ENCODE assay signal across 8 cellular contexts in genomic region chr2:207239754-207240494, GRCh38.
A peak's percentile ranks its signal among the peaks of the same experiment; 100 is the strongest.
DNase-seq lines count a peak whose midpoint lies in the region; ATAC-seq and TF ChIP-seq lines count a peak whose summit lies in the region.

No MANE protein-coding gene starts in this region.

- H3K79me2 ChIP-seq in PC-9 (ENCODE audit: low read depth) (no peaks in the 10 kb centered on the region), mesendoderm (ENCODE audit: control insufficient read depth, insufficient read depth, low read length) (no peaks in the 10 kb centered on the region)

- H2AFZ ChIP-seq in PC-9: no peak overlapping the region

- H3K4me3 ChIP-seq in PC-9 (no peak overlapping the region), upper lobe of left lung (no peak overlapping the region), mesendoderm (ENCODE audit: low read length) (no peak overlapping the region)

- H4K8ac ChIP-seq in mesendoderm (ENCODE audit: low read depth, low read length): no peak overlapping the region

- DNase-seq in activated naive CD4-positive, alpha-beta T cell treated with anti-CD3 and anti-CD28 coated beads, Interleukin-2, amount 10 ng/mL, durations not matched to agents 7 days and 5 days: no peak
- DNase-seq in activated naive CD4-positive, alpha-beta T cell (lab: John Stamatoyannopoulos, UW): no peak
- DNase-seq in PC-9 (no peak), fibroblast of peridontal ligament (ENCODE audit: extremely low read depth) (peak; percentile 60), upper lobe of left lung (no peak), NCI-H524 treated with DMSO at 0.1 percent for 48 hours (lab: John Stamatoyannopoulos, UW) (no peak), mesendoderm (no peak)

- no peak overlapping the region for H3K23ac ChIP-seq in mesendoderm (ENCODE audit: low read length)

- no peak overlapping the region for H2BK15ac ChIP-seq in mesendoderm (replicated peaks; ENCODE audit: low read depth)

- no peak overlapping the region for H2BK120ac ChIP-seq in mesendoderm (ENCODE audit: low read depth, low read length)

- H3K4me2 ChIP-seq in PC-9 (no peak overlapping the region), mesendoderm (ENCODE audit: low read length) (no peak overlapping the region)

- H4K20me1 ChIP-seq in PC-9 (ENCODE audit: insufficient read depth): no peaks in the 10 kb centered on the region

- no peaks in the 10 kb centered on the region for H3K27me3 Mint-ChIP-seq in activated naive CD4-positive, alpha-beta T cell treated with anti-CD3 and anti-CD28 coated beads, Interleukin-2, amount 10 ng/mL, durations not matched to agents 7 days and 5 days

- no peak overlapping the region for H3K9ac ChIP-seq in mesendoderm (ENCODE audit: low read length)

- no peak overlapping the region for H3K4ac ChIP-seq in mesendoderm (ENCODE audit: low read depth, low read length)

- H3K9me3 ChIP-seq in PC-9 (ENCODE audit: insufficient read depth, low read depth) (no peaks in the 10 kb centered on the region), upper lobe of left lung (no peaks in the 10 kb centered on the region)

- H3K4me3 Mint-ChIP-seq in activated naive CD4-positive, alpha-beta T cell treated with anti-CD3 and anti-CD28 coated beads, Interleukin-2, amount 10 ng/mL, durations not matched to agents 7 days and 5 days: no peak overlapping the region

- BruUV-seq in PC-9 (replicated peaks; lab: Mats Ljungman, UMichigan): TSS peak; percentile 29

- H3K4me1 Mint-ChIP-seq in activated naive CD4-positive, alpha-beta T cell treated with anti-CD3 and anti-CD28 coated beads, Interleukin-2, amount 10 ng/mL, durations not matched to agents 7 days and 5 days: peaks cover 29% of the 10 kb centered on the region

- TF ChIP-seq CTCF in PC-9 (conservative IDR thresholded peaks at IDR 0.05) (no peak), upper lobe of left lung (IDR thresholded peaks at IDR 0.05) (no peak)

- H3K4me1 ChIP-seq in PC-9 (replicated peaks; ENCODE audit: insufficient read depth): peaks cover 6% of the 10 kb centered on the region; the same call in 1 of the 2 replicates
- H3K4me1 ChIP-seq in upper lobe of left lung: peaks cover 28 to 39% (median 31%) of the 10 kb centered on the region in 4 donors
- peaks cover 2% of the 10 kb centered on the region for H3K4me1 ChIP-seq in mesendoderm (ENCODE audit: control insufficient read depth, low read depth, low read length)

- H3K18ac ChIP-seq in mesendoderm (ENCODE audit: low read length): no peak overlapping the region

- CTCF ChIA-PET in activated naive CD4-positive, alpha-beta T cell treated with anti-CD3 and anti-CD28 coated beads, Interleukin-2, amount 10 ng/mL, durations not matched to agents 7 days and 5 days (lab: Charles Lee): interaction anchor here (0.8 to 1.6 kb wide), 13 partner anchors 8 to 440 kb away, joined by 3 to 5 read pairs (median 3); no protein-coding TSS in a partner anchor
- CTCF ChIA-PET in PC-9 (lab: Charles Lee): no interaction called here

- H3K27me3 ChIP-seq in PC-9 (ENCODE audit: insufficient read depth, low read depth) (no peaks in the 10 kb centered on the region), upper lobe of left lung (no peaks in the 10 kb centered on the region), mesendoderm (ENCODE audit: insufficient read depth, low read length, poor library complexity) (no peaks in the 10 kb centered on the region)

- intact Hi-C loops in PC-9 (cut with micrococcal nuclease; ENCODE audit: unreplicated experiment): loop anchor here (1.0 kb wide), 1 partner anchor 74 kb away; no protein-coding TSS in a partner anchor

- H3K56ac ChIP-seq in mesendoderm (ENCODE audit: low read length): no peak overlapping the region

- no peaks in the 10 kb centered on the region for H3K79me1 ChIP-seq in mesendoderm (ENCODE audit: low read length)

- H3K36me3 Mint-ChIP-seq in activated naive CD4-positive, alpha-beta T cell treated with anti-CD3 and anti-CD28 coated beads, Interleukin-2, amount 10 ng/mL, durations not matched to agents 7 days and 5 days: no peaks in the 10 kb centered on the region

- peak; percentile 22 to 43 for ATAC-seq in upper lobe of left lung (ENCODE audit: low FRiP score in 2 of 2)
- ATAC-seq in GM21619 (IDR thresholded peaks at IDR 0.05; ENCODE audit: unreplicated experiment): no peak

- H3F3A ChIP-seq in PC-9 (ENCODE audit: insufficient read depth, low read depth): no peaks in the 10 kb centered on the region

- no peak for TF ChIP-seq POLR2A in upper lobe of left lung (IDR thresholded peaks at IDR 0.05)

- no peak overlapping the region for H2AK5ac ChIP-seq in mesendoderm (ENCODE audit: low read length)

- H3K27ac ChIP-seq in PC-9: peak overlapping the region; percentile 32; the same call in 1 of the 2 replicates
- H3K27ac ChIP-seq in upper lobe of left lung: peak overlapping the region; percentile 26 to 74 (median 64)
- no peak overlapping the region for H3K27ac ChIP-seq in mesendoderm (ENCODE audit: low read depth, low read length)

- 44 to 48% methylated on average over 9 of the region's 9 CpGs for WGBS in upper lobe of left lung, 2 donors
- 100% methylated on average over 1 of the region's 9 CpGs for WGBS in mesendoderm (ENCODE audit: extremely low coverage, insufficient coverage, low lambda C conversion rate)

- TF ChIP-seq EP300 in upper lobe of left lung (IDR thresholded peaks at IDR 0.05): no peak

- H3K9me3 Mint-ChIP-seq in activated naive CD4-positive, alpha-beta T cell treated with anti-CD3 and anti-CD28 coated beads, Interleukin-2, amount 10 ng/mL, durations not matched to agents 7 days and 5 days: peaks cover 2% of the 10 kb centered on the region

- no peak overlapping the region for H2BK5ac ChIP-seq in mesendoderm (ENCODE audit: low read length)

- POLR2A ChIA-PET in PC-9 (lab: Charles Lee; ENCODE audit: unreplicated experiment): interaction anchor here (0.7 kb wide), 3 partner anchors 12 to 72 kb away, joined by 3 to 7 read pairs (median 4); no protein-coding TSS in a partner anchor

- peak overlapping the region; percentile 57 for H3K27ac Mint-ChIP-seq in activated naive CD4-positive, alpha-beta T cell treated with anti-CD3 and anti-CD28 coated beads, Interleukin-2, amount 10 ng/mL, durations not matched to agents 7 days and 5 days

- H3K9me2 ChIP-seq in PC-9 (ENCODE audit: insufficient read depth): no peaks in the 10 kb centered on the region

- no peaks in the 10 kb centered on the region for H3K36me3 ChIP-seq in PC-9 (ENCODE audit: low read depth)
- H3K36me3 ChIP-seq in upper lobe of left lung: no peaks in the 10 kb centered on the region
- H3K36me3 ChIP-seq in mesendoderm (ENCODE audit: control insufficient read depth, insufficient read depth, low read length): no peaks in the 10 kb centered on the region

- no peak overlapping the region for H4K5ac ChIP-seq in mesendoderm (ENCODE audit: low read length)
